Comparison of ENCODE assay signal across 9 cellular contexts in the genomic region with DNA sequence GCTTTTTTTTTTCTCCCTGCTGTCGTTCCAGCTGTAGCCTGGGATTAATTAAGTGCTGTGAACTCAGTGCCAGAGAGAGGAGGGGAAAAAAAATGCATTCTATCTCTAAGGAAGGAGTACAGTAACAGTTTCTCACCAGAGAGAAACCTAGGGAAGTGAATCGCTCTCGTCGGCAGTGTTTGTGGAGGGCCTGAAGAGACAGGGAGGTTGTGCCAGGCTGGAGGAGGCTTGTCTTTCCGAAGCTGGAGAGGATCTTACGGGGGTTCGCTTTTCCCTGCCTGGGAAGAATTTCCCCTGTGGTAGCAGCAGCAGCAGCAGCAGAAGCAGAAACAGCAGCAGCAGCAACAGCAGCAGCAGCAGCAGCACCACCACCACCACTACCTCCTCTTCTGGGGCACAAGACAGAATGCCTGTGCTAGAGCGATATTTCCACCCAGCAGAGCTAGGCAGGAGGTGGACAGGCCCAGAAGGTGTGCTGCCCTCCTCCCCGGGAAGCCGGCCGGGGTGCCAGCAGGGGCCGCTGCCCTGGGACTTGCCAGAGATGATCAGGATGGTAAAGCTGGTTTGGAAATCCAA.
DNase-seq lines count a peak whose midpoint lies in the region; ATAC-seq, FAIRE-seq and TF ChIP-seq lines count a peak whose summit lies in the region.
"Had no signal": no experiment of that assay in that cellular context is flagged by ENCODE, and none has a peak within 500 bp of the region (broad histone marks: within the 10 kb centered on the region; RNA-seq: fewer than 3 reads in every experiment).

No MANE protein-coding gene starts in this region.

- H3K4me1 ChIP-seq in left lung (peaks cover 9 to 25% of the 10 kb centered on the region in 2 donors), stomach smooth muscle (ENCODE audit: control insufficient read depth, insufficient read depth, low read length) (peaks cover 24% of the 10 kb centered on the region)

- H3K27ac ChIP-seq in left lung (peak overlapping the region; percentile 13 to 36), stomach smooth muscle (ENCODE audit: low read length) (peak overlapping the region; percentile 77)

- H3K4me3 ChIP-seq in left lung (peak overlapping the region; percentile 11 to 19), stomach smooth muscle (ENCODE audit: low read length in 2 of 2) (peak overlapping the region; percentile 55 to 77)

- peak; percentile 27 for DNase-seq in NCI-H1694 treated with DMSO at 0.1 percent for 48 hours (lab: John Stamatoyannopoulos, UW)
- DNase-seq in chondrocyte (ENCODE audit: low spot score) = no peak
- peak in 1 of 2 donors; percentile 61 for DNase-seq in left lung
- no peak for DNase-seq in HuH-7.5 (ENCODE audit: low spot score)
- no peak for DNase-seq in D721Med (ENCODE audit: insufficient read length, low spot score)
- DNase-seq in NOMO-1 treated with dmso at 0.1 percent for 144 hours (lab: John Stamatoyannopoulos, UW; ENCODE audit: unreplicated experiment) = no peak

- H3K4me1 Mint-ChIP-seq in chondrocyte (ENCODE audit: low read depth) = peaks cover 31% of the 10 kb centered on the region

- peak overlapping the region; percentile 50 for H3K27ac Mint-ChIP-seq in chondrocyte (ENCODE audit: unreplicated experiment)

- H3K9ac ChIP-seq in stomach smooth muscle (ENCODE audit: low read length in 2 of 2) = peak overlapping the region; percentile 55 to 67

- H3K4me3 Mint-ChIP-seq in chondrocyte (ENCODE audit: unreplicated experiment) = peak overlapping the region; percentile 50
- H3K4me3 Mint-ChIP-seq: central memory CD8-positive, alpha-beta T cell had no signal

- no peaks in the 10 kb centered on the region for H3K9me3 ChIP-seq in left lung
- no peaks in the 10 kb centered on the region for H3K9me3 ChIP-seq in stomach smooth muscle (ENCODE audit: control insufficient read depth in 2 of 2, low read length in 2 of 2)

- ATAC-seq in left lung (peak; percentile 63), HG03025 (IDR thresholded peaks at IDR 0.05; ENCODE audit: low FRiP score, unreplicated experiment) (no peak)

- H3K36me3 Mint-ChIP-seq in chondrocyte (ENCODE audit: low read depth) = no peaks in the 10 kb centered on the region

- no peak for FAIRE-seq in D721Med (lab: Jason Lieb, UNC)

- intact Hi-C loops in left lung (cut with DNase I) = no loop called here

- no peaks in the 10 kb centered on the region for H3K9me3 Mint-ChIP-seq in chondrocyte (ENCODE audit: low read depth)
- H3K9me3 Mint-ChIP-seq: central memory CD8-positive, alpha-beta T cell had no signal

- H3K27me3 Mint-ChIP-seq in chondrocyte (ENCODE audit: low read depth) = no peaks in the 10 kb centered on the region

- H3K27me3 ChIP-seq in left lung (no peaks in the 10 kb centered on the region), stomach smooth muscle (ENCODE audit: control insufficient read depth in 1 of 2, insufficient read depth in 2 of 2, low read length in 2 of 2) (no peaks in the 10 kb centered on the region)

- H3K36me3 ChIP-seq in left lung (no peaks in the 10 kb centered on the region), stomach smooth muscle (ENCODE audit: control insufficient read depth in 2 of 2, insufficient read depth in 2 of 2, low read length in 2 of 2) (no peaks in the 10 kb centered on the region)

- TF ChIP-seq CTCF in chondrocyte (IDR thresholded peaks at IDR 0.05) (no peak), left lung (IDR thresholded peaks at IDR 0.05) (no peak), D721Med (IDR thresholded peaks at IDR 0.05; ENCODE audit: insufficient read depth, missing control alignments) (no peak)
